ENCODE assay signal across 26 cellular contexts in the genomic region with DNA sequence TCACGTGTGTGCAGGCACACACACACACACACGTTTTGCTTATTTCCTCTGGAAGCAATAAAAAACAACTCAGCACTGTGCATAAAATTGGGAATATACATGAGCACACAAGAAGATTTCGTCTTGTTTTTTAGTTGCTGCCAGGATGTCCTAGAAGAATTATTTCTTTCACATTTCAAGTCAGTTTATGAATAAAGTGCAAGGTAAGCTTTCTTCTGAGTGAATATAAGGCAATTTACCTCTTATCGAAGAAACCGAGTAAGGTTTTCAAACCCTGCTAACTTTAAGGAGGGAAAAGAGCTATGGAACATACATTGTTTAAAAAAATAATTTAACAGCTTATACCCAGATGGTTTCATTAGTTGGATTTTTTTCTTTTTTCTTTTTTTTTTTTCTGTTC.
"Had no signal": no experiment of that assay in that cellular context is flagged by ENCODE, and none has a peak within 500 bp of the region (broad histone marks: within the 10 kb centered on the region; RNA-seq: fewer than 3 reads in every experiment).

No MANE protein-coding gene starts in this region.

- H3K4me1 ChIP-seq: prostate gland, upper lobe of left lung had no signal

- H3K27ac ChIP-seq: hepatocyte, left ventricle myocardium inferior, pancreas, prostate gland, skin epidermis, stomach, thoracic aorta, upper lobe of left lung had no signal

- H3K79me2 ChIP-seq: hepatocyte had no signal

- H2AFZ ChIP-seq: hepatocyte had no signal

- H3K9me3 Mint-ChIP-seq: naive thymus-derived CD8-positive, alpha-beta T cell; nephron progenitor cell; stimulated activated naive B cell treated with anti-CD40 and anti-IgM and Interleukin-4, amounts not matched to agents 10 μg/mL and 1 μg/mL and 100 μg/mL, for 72 hours had no signal

- H3K27me3 Mint-ChIP-seq: stimulated activated naive B cell treated with anti-CD40 and anti-IgM and Interleukin-4, amounts not matched to agents 10 μg/mL and 1 μg/mL and 100 μg/mL, for 72 hours had no signal

- H3K36me3 ChIP-seq: heart right ventricle, left ventricle myocardium inferior, pancreas, prostate gland, stomach, thoracic aorta, tibial nerve, upper lobe of left lung had no signal

- H3K9me3 ChIP-seq: heart right ventricle, left ventricle myocardium inferior, pancreas, prostate gland, stomach, thoracic aorta, tibial nerve, upper lobe of left lung had no signal

- DNase-seq: heart right ventricle; islet precursor cell; left ventricle myocardium inferior; midbrain; naive thymus-derived CD8-positive, alpha-beta T cell; nephron progenitor cell; nucleus accumbens; pancreas; posterior cingulate gyrus; retina; right cardiac atrium; stimulated activated CD4-positive, alpha-beta T cell treated with anti-CD3 and anti-CD28 coated beads, Interleukin-12 subunit alpha, Interleukin-12 subunit beta, amount 100 ng/mL, for 4 hours; stimulated activated CD4-positive, alpha-beta T cell treated with anti-CD3 and anti-CD28 coated beads, Interleukin-15, amount 100 ng/mL, for 24 hours; stimulated activated CD4-positive, alpha-beta T cell treated with anti-CD3 and anti-CD28 coated beads, Interleukin-2, amount 100 ng/mL, for 24 hours; stimulated activated CD4-positive, alpha-beta T cell treated with anti-CD3 and anti-CD28 coated beads, Interleukin-4, amount 100 ng/mL, for 1 hour; stimulated activated naive B cell treated with anti-CD40 and anti-IgM and Interleukin-4, amounts not matched to agents 10 μg/mL and 1 μg/mL and 100 μg/mL, for 72 hours; stimulated activated naive CD8-positive, alpha-beta T cell treated with anti-CD3 and anti-CD28 coated beads, Interleukin-15, Interleukin-2, amounts not matched to agents 100 U/mL and 50 U/mL, for 24 hours; stomach; upper lobe of left lung had no signal

- H3K4me3 Mint-ChIP-seq: naive thymus-derived CD8-positive, alpha-beta T cell; nephron progenitor cell; stimulated activated naive B cell treated with anti-CD40 and anti-IgM and Interleukin-4, amounts not matched to agents 10 μg/mL and 1 μg/mL and 100 μg/mL, for 72 hours had no signal

- H3K27ac Mint-ChIP-seq: naive thymus-derived CD8-positive, alpha-beta T cell; nephron progenitor cell; stimulated activated naive B cell treated with anti-CD40 and anti-IgM and Interleukin-4, amounts not matched to agents 10 μg/mL and 1 μg/mL and 100 μg/mL, for 72 hours had no signal

- H3K4me1 Mint-ChIP-seq: stimulated activated naive B cell treated with anti-CD40 and anti-IgM and Interleukin-4, amounts not matched to agents 10 μg/mL and 1 μg/mL and 100 μg/mL, for 72 hours had no signal

- ATAC-seq: heart right ventricle; naive thymus-derived CD8-positive, alpha-beta T cell; pancreas; right cardiac atrium; sciatic nerve; stimulated activated naive B cell treated with anti-CD40 and anti-IgM and Interleukin-4, amounts not matched to agents 10 μg/mL and 1 μg/mL and 100 μg/mL, for 72 hours; stimulated activated naive CD8-positive, alpha-beta T cell treated with anti-CD3 and anti-CD28 coated beads, Interleukin-15, Interleukin-2, amounts not matched to agents 100 U/mL and 50 U/mL, for 24 hours had no signal

- H3K4me3 ChIP-seq: heart right ventricle, hepatocyte, left ventricle myocardium inferior, lung, pancreas, prostate gland, skin epidermis, stomach, thoracic aorta, tibial nerve, upper lobe of left lung had no signal

- H3K27me3 ChIP-seq: heart right ventricle, hepatocyte, stomach, tibial nerve, upper lobe of left lung had no signal

- H3K36me3 Mint-ChIP-seq: naive thymus-derived CD8-positive, alpha-beta T cell; stimulated activated naive B cell treated with anti-CD40 and anti-IgM and Interleukin-4, amounts not matched to agents 10 μg/mL and 1 μg/mL and 100 μg/mL, for 72 hours had no signal

- H3K4me2 ChIP-seq: hepatocyte had no signal
